ENCODE assay signal across 16 cellular contexts in the genomic region with DNA sequence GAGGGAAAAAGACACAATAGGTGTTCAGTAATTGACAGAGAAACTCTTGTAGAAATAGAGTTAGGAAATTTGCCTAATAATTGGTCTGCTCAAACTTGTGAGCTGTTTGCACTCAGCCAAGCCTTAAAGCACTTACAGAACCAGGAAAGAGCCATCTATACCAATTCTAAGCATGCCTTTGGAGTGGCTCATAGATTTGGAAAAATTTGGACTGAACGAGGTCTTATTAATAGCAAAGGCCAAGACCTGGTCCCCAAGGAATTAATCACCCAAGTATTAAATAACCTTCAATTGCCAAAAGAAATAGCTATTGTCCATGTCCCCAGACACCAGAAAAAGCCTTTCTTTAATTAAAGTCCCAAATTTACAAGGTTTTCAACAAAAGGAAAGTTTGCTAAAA.
DNase-seq lines count a peak whose midpoint lies in the region; ATAC-seq and TF ChIP-seq lines count a peak whose summit lies in the region.
"Had no signal": no experiment of that assay in that cellular context is flagged by ENCODE, and none has a peak within 500 bp of the region (broad histone marks: within the 10 kb centered on the region; RNA-seq: fewer than 3 reads in every experiment).

No MANE protein-coding gene starts in this region.

- peaks cover 23% of the 10 kb centered on the region for H3K9me3 ChIP-seq in WERI-Rb-1 (ENCODE audit: severe bottlenecking)

- peak; percentile 33 for DNase-seq in EH (ENCODE audit: low read depth)
- no peak for DNase-seq in WERI-Rb-1
- peak; percentile 41 for DNase-seq in fibroblast of mammary gland (ENCODE audit: low read depth)
- peak; percentile 9 for DNase-seq in stromal cell of bone marrow (ENCODE audit: low read depth)
- DNase-seq in SKM-1 treated with dmso at 0.1 percent for 144 hours (lab: John Stamatoyannopoulos, UW; ENCODE audit: unreplicated experiment): no peak
- DNase-seq in DMS114 treated with DMSO at 0.1 percent for 48 hours (lab: John Stamatoyannopoulos, UW; ENCODE audit: unreplicated experiment): no peak
- DNase-seq: ACHN; C1 segment of cervical spinal cord; Calu3; CD4-positive, alpha-beta T cell; DMS 273 treated with DMSO at 0.1 percent for 48 hours; DMS79; EL; GOT3; H9 had no signal

- no peak for ATAC-seq in GM18520 (IDR thresholded peaks at IDR 0.05; ENCODE audit: unreplicated experiment)

- peak overlapping the region; percentile 76 for H3K27ac ChIP-seq in WERI-Rb-1

- no peaks in the 10 kb centered on the region for H3K36me3 ChIP-seq in WERI-Rb-1

- TF ChIP-seq CTCF in WERI-Rb-1 (IDR thresholded peaks at IDR 0.05; ENCODE audit: low read depth, low read length) (no peak), fibroblast of mammary gland (conservative IDR thresholded peaks at IDR 0.05; ENCODE audit: control insufficient read depth, insufficient read depth, low read depth, low read length) (no peak)

- H3K27me3 ChIP-seq in WERI-Rb-1 (ENCODE audit: insufficient read depth, low read depth, severe bottlenecking): no peaks in the 10 kb centered on the region

- H3K4me3 ChIP-seq in WERI-Rb-1 (ENCODE audit: low read depth, low read length) (no peak overlapping the region), fibroblast of mammary gland (ENCODE audit: control insufficient read depth, low read depth, low read length) (no peak overlapping the region)

Comparison
In these comparisons a context has a peak if more than half of its experiments do, and no peak if none do; other contexts are left out.
1. DNase-seq: peak in EH (single experiment), fibroblast of mammary gland (single experiment) and stromal cell of bone marrow (single experiment); none in WERI-Rb-1 (single experiment), SKM-1 treated with dmso at 0.1 percent for 144 hours (single experiment) and DMS114 treated with DMSO at 0.1 percent for 48 hours (single experiment).